ENCODE assay signal across 14 cellular contexts in the genomic region with DNA sequence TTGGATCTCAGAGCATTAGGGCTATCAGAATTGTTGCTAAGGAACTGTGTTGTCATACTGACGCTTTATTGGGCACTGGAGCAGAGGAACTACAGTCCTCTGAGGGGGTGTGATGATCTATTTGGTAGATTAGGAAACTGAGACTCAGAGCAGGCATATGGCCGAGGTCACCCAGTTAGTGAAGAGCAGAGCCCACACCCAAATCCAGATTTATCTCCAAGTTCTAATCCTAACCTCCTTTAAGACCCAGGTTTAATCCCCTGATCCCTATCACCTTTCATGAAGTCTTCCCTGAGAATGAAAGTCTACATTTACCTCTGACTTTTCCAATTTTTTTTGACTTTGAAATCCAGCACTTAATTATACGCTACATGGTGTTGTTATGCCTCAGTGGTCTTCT. TPM values are rescaled to one million over a fixed set of nuclear protein-coding genes. Genes with fewer than 3 reads are reported as not detected.
A peak's percentile ranks its signal among the peaks of the same experiment; 100 is the strongest.
DNase-seq lines count a peak whose midpoint lies in the region; TF ChIP-seq lines count a peak whose summit lies in the region.
"Had no signal": no experiment of that assay in that cellular context is flagged by ENCODE, and none has a peak within 500 bp of the region (broad histone marks: within the 10 kb centered on the region; RNA-seq: fewer than 3 reads in every experiment).

No MANE protein-coding gene starts in this region.

- no peak for TF ChIP-seq CTCF in endothelial cell (IDR thresholded peaks at IDR 0.05; ENCODE audit: unreplicated experiment)

- no peaks in the 10 kb centered on the region for H3K9me3 Mint-ChIP-seq in endothelial cell (ENCODE audit: unreplicated experiment)
- H3K9me3 Mint-ChIP-seq: CD4-positive, CD25-positive, alpha-beta regulatory T cell; CD8-positive, alpha-beta memory T cell; GM23338 had no signal

- no peaks in the 10 kb centered on the region for H3K36me3 Mint-ChIP-seq in endothelial cell (ENCODE audit: low read depth, unreplicated experiment)
- H3K36me3 Mint-ChIP-seq: CD4-positive, CD25-positive, alpha-beta regulatory T cell; CD8-positive, alpha-beta memory T cell had no signal

- no peak overlapping the region for H3K27ac Mint-ChIP-seq in endothelial cell (ENCODE audit: unreplicated experiment)
- H3K27ac Mint-ChIP-seq: B cell; CD8-positive, alpha-beta memory T cell; GM23338 had no signal

- no peaks in the 10 kb centered on the region for H3K27me3 Mint-ChIP-seq in endothelial cell (ENCODE audit: unreplicated experiment)

- no peaks in the 10 kb centered on the region for H3K4me1 Mint-ChIP-seq in endothelial cell (ENCODE audit: unreplicated experiment)
- H3K4me1 Mint-ChIP-seq: CD4-positive, CD25-positive, alpha-beta regulatory T cell; CD8-positive, alpha-beta memory T cell had no signal

- no peak overlapping the region for H3K4me3 Mint-ChIP-seq in endothelial cell (ENCODE audit: unreplicated experiment)
- H3K4me3 Mint-ChIP-seq: B cell; CD4-positive, CD25-positive, alpha-beta regulatory T cell; CD8-positive, alpha-beta memory T cell; GM23338 had no signal

- DNase-seq in D341Med (ENCODE audit: low spot score): peak; percentile 53
- DNase-seq in NCI-H524 treated with DMSO at 0.1 percent for 48 hours (lab: John Stamatoyannopoulos, UW): peak; percentile 81
- DNase-seq in OCI-M1 (lab: John Stamatoyannopoulos, UW): peak; percentile 9
- DNase-seq in endothelial cell (ENCODE audit: low spot score): no peak
- no peak for DNase-seq in NCI-H146 treated with DMSO at 0.1 percent for 48 hours (lab: John Stamatoyannopoulos, UW; ENCODE audit: unreplicated experiment)
- no peak for DNase-seq in activated CD8-positive, alpha-beta memory T cell treated with anti-CD3 and anti-CD28 coated beads for 24 hours
- DNase-seq: Caco-2; CD4-positive, CD25-positive, alpha-beta regulatory T cell; CD8-positive, alpha-beta memory T cell; DMS79 treated with DMSO at 0.1 percent for 48 hours; GF-D8; HCEC 1CT had no signal

RNA-seq across cellular contexts. Expression of a gene that starts 25.6 kb away (rescaled TPM):
- 8.5 TPM for total RNA-seq in endothelial cell (ENCODE audit: unreplicated experiment)

Comparison
In these comparisons a context has a peak if more than half of its experiments do, and no peak if none do; other contexts are left out.
1. DNase-seq: peak in D341Med (single experiment), NCI-H524 treated with DMSO at 0.1 percent for 48 hours (single experiment) and OCI-M1 (single experiment); none in endothelial cell (single experiment), NCI-H146 treated with DMSO at 0.1 percent for 48 hours (single experiment) and activated CD8-positive, alpha-beta memory T cell treated with anti-CD3 and anti-CD28 coated beads for 24 hours (single experiment).